In genomic region chr6:82183642-82184282, GRCh38 we compare ENCODE assay signal across 20 cellular contexts.
"Had no signal": no experiment of that assay in that cellular context is flagged by ENCODE, and none has a peak within 500 bp of the region (broad histone marks: within the 10 kb centered on the region; RNA-seq: fewer than 3 reads in every experiment).

No MANE protein-coding gene starts in this region.

- H3K4me1 ChIP-seq: ascending aorta, left lung, spleen, suprapubic skin, upper lobe of right lung had no signal

- FAIRE-seq: endothelial cell of umbilical vein had no signal

- H3K9me3 ChIP-seq: ascending aorta, left lung, spleen, suprapubic skin, upper lobe of right lung had no signal

- H3K9me3 Mint-ChIP-seq: activated naive CD8-positive, alpha-beta T cell treated with anti-CD3 and anti-CD28 coated beads, Interleukin-2, amount 10 ng/mL, durations not matched to agents 7 days and 5 days; nephron progenitor cell; stimulated activated naive B cell treated with anti-CD40 and anti-IgM and Interleukin-4, amounts not matched to agents 10 μg/mL and 1 μg/mL and 100 μg/mL, for 72 hours had no signal

- H3K27ac ChIP-seq: ascending aorta, coronary artery, left lung, spleen, suprapubic skin, upper lobe of right lung had no signal

- H3K4me3 Mint-ChIP-seq: activated naive CD8-positive, alpha-beta T cell treated with anti-CD3 and anti-CD28 coated beads, Interleukin-2, amount 10 ng/mL, durations not matched to agents 7 days and 5 days; nephron progenitor cell; stimulated activated naive B cell treated with anti-CD40 and anti-IgM and Interleukin-4, amounts not matched to agents 10 μg/mL and 1 μg/mL and 100 μg/mL, for 72 hours had no signal

- H3K27ac Mint-ChIP-seq: activated naive CD8-positive, alpha-beta T cell treated with anti-CD3 and anti-CD28 coated beads, Interleukin-2, amount 10 ng/mL, durations not matched to agents 7 days and 5 days; nephron progenitor cell; stimulated activated naive B cell treated with anti-CD40 and anti-IgM and Interleukin-4, amounts not matched to agents 10 μg/mL and 1 μg/mL and 100 μg/mL, for 72 hours had no signal

- ATAC-seq: activated CD4-positive, CD25-positive, alpha-beta regulatory T cell treated with anti-CD3 and anti-CD28 coated beads, Interleukin-2, amount 50 U/mL, for 24 hours; left lung; sciatic nerve; stimulated activated naive B cell treated with anti-CD40 and anti-IgM and Interleukin-4, amounts not matched to agents 10 μg/mL and 1 μg/mL and 100 μg/mL, for 72 hours; upper lobe of right lung had no signal

- H3K4me1 Mint-ChIP-seq: activated naive CD8-positive, alpha-beta T cell treated with anti-CD3 and anti-CD28 coated beads, Interleukin-2, amount 10 ng/mL, durations not matched to agents 7 days and 5 days; stimulated activated naive B cell treated with anti-CD40 and anti-IgM and Interleukin-4, amounts not matched to agents 10 μg/mL and 1 μg/mL and 100 μg/mL, for 72 hours had no signal

- H3K4me3 ChIP-seq: ascending aorta, coronary artery, left lung, spleen, suprapubic skin, upper lobe of right lung had no signal

- H3K27me3 Mint-ChIP-seq: activated naive CD8-positive, alpha-beta T cell treated with anti-CD3 and anti-CD28 coated beads, Interleukin-2, amount 10 ng/mL, durations not matched to agents 7 days and 5 days; stimulated activated naive B cell treated with anti-CD40 and anti-IgM and Interleukin-4, amounts not matched to agents 10 μg/mL and 1 μg/mL and 100 μg/mL, for 72 hours had no signal

- DNase-seq: activated CD4-positive, alpha-beta T cell treated with anti-CD3 and anti-CD28 coated beads, Interleukin-2, amount 50 U/mL, for 48 hours; activated gamma-delta T cell treated with Interleukin-2 at 50 U/mL for 16 hours; activated naive CD8-positive, alpha-beta T cell treated with anti-CD3 and anti-CD28 coated beads, Interleukin-2, amount 10 ng/mL, durations not matched to agents 7 days and 5 days; activated T-cell treated with anti-CD3 and anti-CD28 coated beads, Interleukin-2, amount 50 U/mL, for 48 hours; central memory CD4-positive, alpha-beta T cell; effector CD4-positive, alpha-beta T cell; glutamatergic neuron; islet precursor cell; left lung; mesendoderm; nephron progenitor cell; spleen; stimulated activated naive B cell treated with anti-CD40 and anti-IgM and Interleukin-4, amounts not matched to agents 10 μg/mL and 1 μg/mL and 100 μg/mL, for 72 hours; upper lobe of right lung had no signal

- H3K27me3 ChIP-seq: ascending aorta, left lung, spleen, suprapubic skin, upper lobe of right lung had no signal
